In genomic region chr10:28495084-28495483, GRCh38 we compare ENCODE assay signal across 25 cellular contexts.
"Had no signal": no experiment of that assay in that cellular context is flagged by ENCODE, and none has a peak within 500 bp of the region (broad histone marks: within the 10 kb centered on the region; RNA-seq: fewer than 3 reads in every experiment).

No MANE protein-coding gene starts in this region.

- H3K27ac ChIP-seq: esophagus squamous epithelium, heart right ventricle, left lung, neural progenitor cell, psoas muscle, sigmoid colon, stomach, thyroid gland, upper lobe of left lung had no signal

- H3K27me3 ChIP-seq: esophagus squamous epithelium, heart right ventricle, left lung, neural progenitor cell, sigmoid colon, stomach, thyroid gland, upper lobe of left lung had no signal

- H3K4me3 ChIP-seq: esophagus squamous epithelium, heart right ventricle, left lung, neural progenitor cell, psoas muscle, sigmoid colon, stomach, thyroid gland, upper lobe of left lung had no signal

- H3K9me3 Mint-ChIP-seq: nephron; stimulated activated effector memory CD8-positive, alpha-beta T cell treated with anti-CD3 and anti-CD28 coated beads, Interleukin-12 subunit alpha, Interleukin-12 subunit beta, amount 100 ng/mL, for 72 hours had no signal

- H3K9me3 ChIP-seq: esophagus squamous epithelium, heart right ventricle, left lung, psoas muscle, sigmoid colon, stomach, thyroid gland, upper lobe of left lung had no signal

- DNase-seq: effector CD8-positive, alpha-beta T cell; esophagus squamous epithelium; foreskin melanocyte; glutamatergic neuron; heart right ventricle; hippocampal formation; left cardiac atrium; left lung; mesenchymal stem cell; midbrain; naive thymus-derived CD4-positive, alpha-beta T cell; nucleus accumbens; posterior cingulate gyrus; psoas muscle; right cardiac atrium; sigmoid colon; stimulated activated CD4-positive, alpha-beta T cell treated with anti-CD3 and anti-CD28 coated beads, Interleukin-2, amount 100 ng/mL, for 24 hours; stimulated activated CD4-positive, alpha-beta T cell treated with anti-CD3 and anti-CD28 coated beads, Interleukin-4, amount 100 ng/mL, for 24 hours; stimulated activated naive CD4-positive, alpha-beta T cell treated with Interleukin-2 at 50 U/mL for 16 hours; stomach; thyroid gland; upper lobe of left lung had no signal

- H3K4me2 ChIP-seq: neural progenitor cell had no signal

- H3K4me1 Mint-ChIP-seq: neural progenitor cell; stimulated activated effector memory CD8-positive, alpha-beta T cell treated with anti-CD3 and anti-CD28 coated beads, Interleukin-12 subunit alpha, Interleukin-12 subunit beta, amount 100 ng/mL, for 72 hours had no signal

- H3K36me3 ChIP-seq: esophagus squamous epithelium, heart right ventricle, left lung, neural progenitor cell, sigmoid colon, stomach, thyroid gland, upper lobe of left lung had no signal

- ATAC-seq: heart right ventricle; left cardiac atrium; left lung; naive thymus-derived CD4-positive, alpha-beta T cell; psoas muscle; right cardiac atrium; stimulated activated effector memory CD8-positive, alpha-beta T cell treated with anti-CD3 and anti-CD28 coated beads, Interleukin-12 subunit alpha, Interleukin-12 subunit beta, amount 100 ng/mL, for 72 hours had no signal

- H3K4me1 ChIP-seq: esophagus squamous epithelium, neural progenitor cell, psoas muscle, sigmoid colon had no signal

- H3K36me3 Mint-ChIP-seq: naive thymus-derived CD4-positive, alpha-beta T cell; neural progenitor cell; stimulated activated effector memory CD8-positive, alpha-beta T cell treated with anti-CD3 and anti-CD28 coated beads, Interleukin-12 subunit alpha, Interleukin-12 subunit beta, amount 100 ng/mL, for 72 hours had no signal

- H3K27ac Mint-ChIP-seq: naive thymus-derived CD4-positive, alpha-beta T cell; nephron; neural progenitor cell; stimulated activated effector memory CD8-positive, alpha-beta T cell treated with anti-CD3 and anti-CD28 coated beads, Interleukin-12 subunit alpha, Interleukin-12 subunit beta, amount 100 ng/mL, for 72 hours had no signal

- H3K4me3 Mint-ChIP-seq: naive thymus-derived CD4-positive, alpha-beta T cell; nephron; neural progenitor cell; stimulated activated effector memory CD8-positive, alpha-beta T cell treated with anti-CD3 and anti-CD28 coated beads, Interleukin-12 subunit alpha, Interleukin-12 subunit beta, amount 100 ng/mL, for 72 hours had no signal

- H2AFZ ChIP-seq: neural progenitor cell had no signal

- H3K9ac ChIP-seq: neural progenitor cell had no signal
